ENCODE assay signal across 8 cellular contexts in the genomic region with DNA sequence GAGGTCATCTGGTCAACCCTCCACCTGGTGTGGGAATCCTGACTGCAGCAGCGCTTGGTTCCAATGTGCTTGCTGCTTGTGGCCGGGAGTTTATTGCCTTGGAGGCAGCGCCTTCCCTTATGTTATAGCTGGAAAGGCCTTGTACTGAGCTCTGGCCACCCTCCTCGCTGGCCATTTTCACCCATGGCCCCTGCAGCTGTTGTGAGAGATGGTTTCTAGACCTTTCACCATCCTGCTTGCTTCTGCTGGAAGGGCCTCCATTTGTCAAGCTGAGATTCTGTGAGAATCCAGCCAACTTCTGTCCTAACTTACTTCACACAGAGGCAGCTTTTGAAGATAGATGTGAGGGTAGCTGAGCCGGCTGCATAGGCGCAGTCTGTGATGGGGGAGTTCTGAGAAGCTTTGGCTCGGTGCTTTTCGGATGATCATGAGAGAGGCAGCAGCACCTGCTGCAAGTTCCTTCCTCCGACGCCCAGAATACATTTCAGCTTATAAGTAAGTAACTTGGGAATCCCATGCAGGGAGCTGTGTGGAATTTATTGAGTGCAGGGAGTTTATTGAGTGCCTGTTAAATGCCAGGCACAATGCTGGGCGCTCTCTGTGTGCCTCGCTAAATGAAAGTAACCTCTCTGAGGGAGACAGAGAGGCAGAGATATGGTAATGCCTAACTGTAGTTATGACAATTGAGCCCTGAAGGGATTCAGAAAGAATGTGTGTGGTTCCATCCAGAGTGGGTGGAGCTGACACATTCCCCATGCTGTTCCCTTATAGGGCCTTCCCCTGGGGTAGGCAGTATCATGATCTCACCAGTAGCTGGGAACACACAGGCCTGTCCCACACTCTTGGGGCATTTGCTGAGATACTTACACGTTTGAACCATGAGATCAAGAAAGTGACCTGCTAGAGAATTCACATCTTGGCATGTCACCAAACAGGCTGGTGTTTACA. TPM values are rescaled to one million over a fixed set of nuclear protein-coding genes. Genes with fewer than 3 reads are reported as not detected.
DNase-seq lines count a peak whose midpoint lies in the region; ATAC-seq, FAIRE-seq and TF ChIP-seq lines count a peak whose summit lies in the region.
"Had no signal": no experiment of that assay in that cellular context is flagged by ENCODE, and none has a peak within 500 bp of the region (broad histone marks: within the 10 kb centered on the region; RNA-seq: fewer than 3 reads in every experiment).

No MANE protein-coding gene starts in this region.

- H2BK120ac ChIP-seq in IMR-90 (ENCODE audit: low read depth, low read length), result peak overlapping the region; percentile 86

- H3K14ac ChIP-seq in IMR-90 (replicated peaks; ENCODE audit: low read depth, low read length), result peak overlapping the region; percentile 92

- H3K23ac ChIP-seq in IMR-90 (ENCODE audit: low read depth, low read length), result peak overlapping the region; percentile 96

- intact Hi-C loops in IMR-90 (cut with micrococcal nuclease), result no loop called here

- TF ChIP-seq CTCF in IMR-90 (conservative IDR thresholded peaks at IDR 0.05; ENCODE audit: low read depth, low read length), result no peak
- TF ChIP-seq CTCF in bronchial epithelial cell (IDR thresholded peaks at IDR 0.05; ENCODE audit: insufficient read depth, low read length, severe bottlenecking), result no peak

- POLR2A ChIA-PET in IMR-90 (lab: Charles Lee; ENCODE audit: unreplicated experiment), result interaction anchor here (0.5 kb wide), 1 partner anchor 74 kb away, joined by 3 read pairs; no protein-coding TSS in a partner anchor

- H3K18ac ChIP-seq in IMR-90 (ENCODE audit: low read depth, low read length), result peak overlapping the region; percentile 63

- H2AFZ ChIP-seq in IMR-90 (replicated peaks; ENCODE audit: low read length, poor library complexity), result no peak overlapping the region

- CTCF ChIA-PET in IMR-90 (lab: Yijun Ruan, JAX), result interaction anchor here (1.0 kb wide), 1 partner anchor 589 kb away, joined by 3 read pairs; no protein-coding TSS in a partner anchor

- ATAC-seq in IMR-90 (ENCODE audit: low read depth), result peak; percentile 85
- no peak for ATAC-seq in GM18907 (IDR thresholded peaks at IDR 0.05; ENCODE audit: unreplicated experiment)

- peak overlapping the region; percentile 21 to 49; a peak in 3 of 4 replicates for H4K8ac ChIP-seq in IMR-90 (ENCODE audit: low read depth in 2 of 2, low read length in 2 of 2)

- TF ChIP-seq RAD21 in IMR-90 (IDR thresholded peaks at IDR 0.05; ENCODE audit: low read length), result no peak

- H3K56ac ChIP-seq in IMR-90 (ENCODE audit: extremely low read depth, insufficient read depth, low read length), result peak overlapping the region; percentile 44; the same call in 1 of the 2 replicates

- in situ Hi-C loops in IMR-90 (cut with MboI; ENCODE audit: low sequenced_read_pairs), result loop anchor here (5.0 to 25.0 kb wide), 2 partner anchors 115 to 390 kb away; no protein-coding TSS in a partner anchor

- H4K5ac ChIP-seq in IMR-90 (ENCODE audit: low read depth, low read length), result peak overlapping the region; percentile 7

- H3K4me2 ChIP-seq in IMR-90 (ENCODE audit: low read depth, low read length), result peak overlapping the region; percentile 51

- H3K4me3 ChIP-seq in IMR-90 (ENCODE audit: insufficient read depth, low read depth, low read length), result no peak overlapping the region
- no peak overlapping the region for H3K4me3 ChIP-seq in bronchial epithelial cell (ENCODE audit: low read depth, low read length)

- H2BK20ac ChIP-seq in IMR-90 (ENCODE audit: low read depth, low read length), result peak overlapping the region; percentile 48

- peaks cover 51% of the 10 kb centered on the region for H3K4me1 ChIP-seq in IMR-90 (ENCODE audit: control insufficient read depth, insufficient read depth, low read length)

- peak; percentile 98 for FAIRE-seq in bronchial epithelial cell (lab: Jason Lieb, UNC)
- FAIRE-seq in urothelium cell line (lab: Jason Lieb, UNC), result no peak

- H2BK15ac ChIP-seq in IMR-90 (ENCODE audit: low read depth, low read length), result peak overlapping the region; percentile 80

- dilution Hi-C loops in IMR-90 (cut with HindIII; ENCODE audit: low sequenced_read_pairs, unreplicated experiment), result no loop called here

- TF ChIP-seq POLR2A in IMR-90 (IDR thresholded peaks at IDR 0.05; ENCODE audit: low read depth, low read length), result no peak; the same call in 1 of the 2 replicates

- WGBS in IMR-90 (ENCODE audit: extremely low coverage in 2 of 2, insufficient read length in 1 of 2), 2 experiments, result 62% methylated on average over 6 of the region's 13 CpGs; no CpG with 5 or more reads in 1 of the 2 experiments

- peak overlapping the region; percentile 18; the same call in 1 of the 2 replicates for H3K9ac ChIP-seq in IMR-90 (ENCODE audit: low read depth, low read length)

- H3K36me3 ChIP-seq in IMR-90 (ENCODE audit: control insufficient read depth, insufficient read depth, low read length) (peaks cover 7% of the 10 kb centered on the region), bronchial epithelial cell (ENCODE audit: control insufficient read depth, insufficient read depth, low read length) (no peaks in the 10 kb centered on the region)

- peak overlapping the region; percentile 52 for H3K27ac ChIP-seq in IMR-90 (ENCODE audit: insufficient read depth, low read length)

- peaks cover 57 to 99% of the 10 kb centered on the region in 2 experiments for H3K79me1 ChIP-seq in IMR-90 (ENCODE audit: low read depth in 1 of 2, low read length in 2 of 2)

- peak overlapping the region; percentile 89 for H4K91ac ChIP-seq in IMR-90 (ENCODE audit: insufficient read depth, low read depth, low read length)

- peak overlapping the region; percentile 91 for H3K4ac ChIP-seq in IMR-90 (ENCODE audit: low read depth, low read length)

- no TSS peak for BruUV-seq in IMR-90 (replicated peaks; lab: Mats Ljungman, UMichigan)

- peaks cover 97% of the 10 kb centered on the region for H4K20me1 ChIP-seq in IMR-90 (ENCODE audit: insufficient read depth, low read length)

- H2AK9ac ChIP-seq in IMR-90 (replicated peaks; ENCODE audit: low read depth, low read length, poor library complexity), result no peak overlapping the region

- H3K9me1 ChIP-seq in IMR-90 (ENCODE audit: insufficient read depth, low read length), result peaks cover 71% of the 10 kb centered on the region

- peak overlapping the region; percentile 50 for H2BK5ac ChIP-seq in IMR-90 (ENCODE audit: low read depth, low read length, poor library complexity, severe bottlenecking)

- peak overlapping the region; percentile 98 for H2AK5ac ChIP-seq in IMR-90 (ENCODE audit: low read depth, low read length)

- DNase-seq in IMR-90 (peak; percentile 90), bronchial epithelial cell (ENCODE audit: low read depth) (peak; percentile 92), kidney tubule cell (ENCODE audit: low spot score) (peak; percentile 90), urothelium cell line (ENCODE audit: low spot score) (peak; percentile 21), NCI-H1105 treated with DMSO at 0.1 percent for 48 hours (lab: John Stamatoyannopoulos, UW) (no peak)
- no peak for DNase-seq in activated CD4-positive, alpha-beta T cell treated with anti-CD3 and anti-CD28 coated beads, Interleukin-2, amount 50 U/mL, for 1 hour
- DNase-seq: NCI-H526 had no signal

- H3K27me3 ChIP-seq in IMR-90 (ENCODE audit: control insufficient read depth, insufficient read depth, low read length) (no peaks in the 10 kb centered on the region), bronchial epithelial cell (ENCODE audit: control insufficient read depth, insufficient read depth, low read length) (no peaks in the 10 kb centered on the region)

- H3K9me3 ChIP-seq in IMR-90 (ENCODE audit: control insufficient read depth, insufficient read depth, low read length), result no peaks in the 10 kb centered on the region

TF ChIP-seq in IMR-90, 13 proteins besides CTCF, POLR2A, EP300 and RAD21:
- TF ChIP-seq MAZ (IDR thresholded peaks at IDR 0.05; ENCODE audit: borderline replicate concordance, low read depth, low read length) (peak; percentile 44; the same call in 1 of the 2 replicates), RFX5 (IDR thresholded peaks at IDR 0.05; ENCODE audit: low read depth, low read length) (peak; percentile 68; the same call in 1 of the 2 replicates), RCOR1 (IDR thresholded peaks at IDR 0.05; ENCODE audit: insufficient replicate concordance, low read length) (no peak)

RNA-seq across cellular contexts. Expression of gene CTIF, which starts 8.9 kb away (rescaled TPM):
- total RNA-seq in IMR-90 (2012; rRNA removed) (25.1 and 27.5 TPM in 2 replicates), bronchial epithelial cell (15.0 and 16.1 TPM in 2 replicates)
- 57.0 and 58.4 TPM in 2 replicates for polyA plus RNA-seq in IMR-90 (2012; rRNA removed)
- 28.8 and 51.0 TPM in 2 replicates for polyA plus RNA-seq in IMR-90 (2012; cell fraction: cytosol; rRNA removed)
- polyA plus RNA-seq in IMR-90 (2012; cell fraction: nucleus; rRNA removed; ENCODE audit: low replicate concordance), result 139 and 218 TPM in 2 replicates

Comparison
In these comparisons a context has a peak if more than half of its experiments do, and no peak if none do; other contexts are left out.
1. DNase-seq: peak in IMR-90 (single experiment), bronchial epithelial cell (single experiment), kidney tubule cell (single experiment) and urothelium cell line (single experiment); none in NCI-H1105 treated with DMSO at 0.1 percent for 48 hours (single experiment) and activated CD4-positive, alpha-beta T cell treated with anti-CD3 and anti-CD28 coated beads, Interleukin-2, amount 50 U/mL, for 1 hour (single experiment).